In the genomic region with DNA sequence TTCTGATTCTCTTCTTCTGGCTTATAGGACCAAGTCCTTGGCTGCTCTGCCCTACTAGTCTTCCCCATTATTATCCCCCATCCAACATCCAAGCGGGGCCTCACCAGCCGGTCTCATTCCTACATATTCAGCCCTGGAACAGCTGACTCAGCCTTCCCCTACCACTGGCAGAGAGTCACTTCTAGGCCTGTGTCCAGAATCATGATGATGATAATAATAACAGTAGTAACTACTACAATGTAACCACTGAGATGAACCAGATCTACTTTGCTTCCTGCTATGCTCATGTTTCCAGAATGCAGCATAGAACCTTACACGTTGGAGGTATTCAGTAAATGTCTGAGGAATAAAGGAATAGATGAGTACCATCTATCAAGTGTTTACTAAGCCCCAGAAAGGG, we compare ENCODE assay signal across 1 cellular context.
TF ChIP-seq lines count a peak whose summit lies in the region.

No MANE protein-coding gene starts in this region.

TF ChIP-seq in SK-N-SH, 30 proteins besides CTCF, POLR2A, EP300 and RAD21 (continued from another document):
- TF ChIP-seq, protein P1, sequence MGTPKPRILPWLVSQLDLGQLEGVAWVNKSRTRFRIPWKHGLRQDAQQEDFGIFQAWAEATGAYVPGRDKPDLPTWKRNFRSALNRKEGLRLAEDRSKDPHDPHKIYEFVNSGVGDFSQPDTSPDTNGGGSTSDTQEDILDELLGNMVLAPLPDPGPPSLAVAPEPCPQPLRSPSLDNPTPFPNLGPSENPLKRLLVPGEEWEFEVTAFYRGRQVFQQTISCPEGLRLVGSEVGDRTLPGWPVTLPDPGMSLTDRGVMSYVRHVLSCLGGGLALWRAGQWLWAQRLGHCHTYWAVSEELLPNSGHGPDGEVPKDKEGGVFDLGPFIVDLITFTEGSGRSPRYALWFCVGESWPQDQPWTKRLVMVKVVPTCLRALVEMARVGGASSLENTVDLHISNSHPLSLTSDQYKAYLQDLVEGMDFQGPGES (IDR thresholded peaks at IDR 0.05; ENCODE audit: low read depth, low read length): no peak
- TF ChIP-seq MEF2A (IDR thresholded peaks at IDR 0.05; ENCODE audit: borderline replicate concordance, low read depth) (0 out of 2 replicates have a peak, but pooled peaks have one; percentile 19), NFIC (IDR thresholded peaks at IDR 0.05; ENCODE audit: borderline replicate concordance) (peak; percentile 93), GATA2 (CRISPR knock-in tag; IDR thresholded peaks at IDR 0.05) (no peak), NRF1 (IDR thresholded peaks at IDR 0.05; ENCODE audit: low read depth, low read length) (no peak), FOXJ3 (CRISPR knock-in tag; IDR thresholded peaks at IDR 0.05) (no peak), CHD2 (IDR thresholded peaks at IDR 0.05; ENCODE audit: low read length, partially characterized antibody) (no peak), MXI1 (IDR thresholded peaks at IDR 0.05; ENCODE audit: low read depth, low read length) (no peak), TCF12 (IDR thresholded peaks at IDR 0.05) (peak; percentile 97), FOSL2 (IDR thresholded peaks at IDR 0.05; ENCODE audit: borderline replicate concordance, low read depth) (peak; percentile 86)
- TF ChIP-seq, protein P2, sequence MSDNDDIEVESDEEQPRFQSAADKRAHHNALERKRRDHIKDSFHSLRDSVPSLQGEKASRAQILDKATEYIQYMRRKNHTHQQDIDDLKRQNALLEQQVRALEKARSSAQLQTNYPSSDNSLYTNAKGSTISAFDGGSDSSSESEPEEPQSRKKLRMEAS (IDR thresholded peaks at IDR 0.05; ENCODE audit: low read depth): peak; percentile 39
- TF ChIP-seq, protein P3, sequence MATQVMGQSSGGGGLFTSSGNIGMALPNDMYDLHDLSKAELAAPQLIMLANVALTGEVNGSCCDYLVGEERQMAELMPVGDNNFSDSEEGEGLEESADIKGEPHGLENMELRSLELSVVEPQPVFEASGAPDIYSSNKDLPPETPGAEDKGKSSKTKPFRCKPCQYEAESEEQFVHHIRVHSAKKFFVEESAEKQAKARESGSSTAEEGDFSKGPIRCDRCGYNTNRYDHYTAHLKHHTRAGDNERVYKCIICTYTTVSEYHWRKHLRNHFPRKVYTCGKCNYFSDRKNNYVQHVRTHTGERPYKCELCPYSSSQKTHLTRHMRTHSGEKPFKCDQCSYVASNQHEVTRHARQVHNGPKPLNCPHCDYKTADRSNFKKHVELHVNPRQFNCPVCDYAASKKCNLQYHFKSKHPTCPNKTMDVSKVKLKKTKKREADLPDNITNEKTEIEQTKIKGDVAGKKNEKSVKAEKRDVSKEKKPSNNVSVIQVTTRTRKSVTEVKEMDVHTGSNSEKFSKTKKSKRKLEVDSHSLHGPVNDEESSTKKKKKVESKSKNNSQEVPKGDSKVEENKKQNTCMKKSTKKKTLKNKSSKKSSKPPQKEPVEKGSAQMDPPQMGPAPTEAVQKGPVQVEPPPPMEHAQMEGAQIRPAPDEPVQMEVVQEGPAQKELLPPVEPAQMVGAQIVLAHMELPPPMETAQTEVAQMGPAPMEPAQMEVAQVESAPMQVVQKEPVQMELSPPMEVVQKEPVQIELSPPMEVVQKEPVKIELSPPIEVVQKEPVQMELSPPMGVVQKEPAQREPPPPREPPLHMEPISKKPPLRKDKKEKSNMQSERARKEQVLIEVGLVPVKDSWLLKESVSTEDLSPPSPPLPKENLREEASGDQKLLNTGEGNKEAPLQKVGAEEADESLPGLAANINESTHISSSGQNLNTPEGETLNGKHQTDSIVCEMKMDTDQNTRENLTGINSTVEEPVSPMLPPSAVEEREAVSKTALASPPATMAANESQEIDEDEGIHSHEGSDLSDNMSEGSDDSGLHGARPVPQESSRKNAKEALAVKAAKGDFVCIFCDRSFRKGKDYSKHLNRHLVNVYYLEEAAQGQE (IDR thresholded peaks at IDR 0.05; ENCODE audit: low read depth, low read length): no peak
- TF ChIP-seq, protein P4, sequence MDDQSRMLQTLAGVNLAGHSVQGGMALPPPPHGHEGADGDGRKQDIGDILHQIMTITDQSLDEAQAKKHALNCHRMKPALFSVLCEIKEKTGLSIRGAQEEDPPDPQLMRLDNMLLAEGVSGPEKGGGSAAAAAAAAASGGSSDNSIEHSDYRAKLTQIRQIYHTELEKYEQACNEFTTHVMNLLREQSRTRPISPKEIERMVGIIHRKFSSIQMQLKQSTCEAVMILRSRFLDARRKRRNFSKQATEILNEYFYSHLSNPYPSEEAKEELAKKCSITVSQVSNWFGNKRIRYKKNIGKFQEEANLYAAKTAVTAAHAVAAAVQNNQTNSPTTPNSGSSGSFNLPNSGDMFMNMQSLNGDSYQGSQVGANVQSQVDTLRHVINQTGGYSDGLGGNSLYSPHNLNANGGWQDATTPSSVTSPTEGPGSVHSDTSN (IDR thresholded peaks at IDR 0.05): peak; percentile 88
